ENCODE assay signal across 23 cellular contexts in genomic region chr11:2483426-2483825, GRCh38. TPM values are rescaled to one million over a fixed set of nuclear protein-coding genes. Genes with fewer than 3 reads are reported as not detected.
DNase-seq lines count a peak whose midpoint lies in the region; ATAC-seq and TF ChIP-seq lines count a peak whose summit lies in the region.
"Had no signal": no experiment of that assay in that cellular context is flagged by ENCODE, and none has a peak within 500 bp of the region (broad histone marks: within the 10 kb centered on the region; RNA-seq: fewer than 3 reads in every experiment).

No MANE protein-coding gene starts in this region.

- H3K9me3 ChIP-seq in PC-9 (ENCODE audit: insufficient read depth, low read depth) (peaks cover 5% of the 10 kb centered on the region; the same call in 1 of the 2 replicates), gastroesophageal sphincter (peaks cover 0 to 46% (median 2%) of the 10 kb centered on the region in 3 donors)
- H3K9me3 ChIP-seq: BE2C, ovary had no signal

- H3K4me1 Mint-ChIP-seq in activated T-helper 17 cell treated with anti-CD3 and anti-CD28 coated beads, Interleukin-2, amount 50 U/mL, for 72 hours = peaks cover 13% of the 10 kb centered on the region
- H3K4me1 Mint-ChIP-seq: brain had no signal

- CTCF ChIA-PET in PC-9 (lab: Charles Lee) = no interaction called here

- intact Hi-C loops in PC-9 (cut with micrococcal nuclease; ENCODE audit: unreplicated experiment) = no loop called here

- TF ChIP-seq POLR2A in gastroesophageal sphincter (IDR thresholded peaks at IDR 0.05) = no peak

- H2AFZ ChIP-seq in PC-9 = no peak overlapping the region

- H3K4me2 ChIP-seq in PC-9 = no peak overlapping the region

- 0 to 54% methylated on average over 1 to 14 of the region's 14 CpGs for WGBS in gastroesophageal sphincter (ENCODE audit: low coverage in 1 of 2), 2 donors

- H3K27ac ChIP-seq in PC-9 (no peak overlapping the region), gastroesophageal sphincter (no peak overlapping the region)
- H3K27ac ChIP-seq: ovary, transverse colon had no signal

- H3K27ac Mint-ChIP-seq in activated T-helper 17 cell treated with anti-CD3 and anti-CD28 coated beads, Interleukin-2, amount 50 U/mL, for 72 hours = no peak overlapping the region
- H3K27ac Mint-ChIP-seq: activated naive CD8-positive, alpha-beta T cell; activated T-cell treated with anti-CD3 and anti-CD28 coated beads, Interleukin-2, amount 50 U/mL, for 72 hours; brain; memory B cell had no signal

- no peaks in the 10 kb centered on the region for H3K27me3 Mint-ChIP-seq in activated T-helper 17 cell treated with anti-CD3 and anti-CD28 coated beads, Interleukin-2, amount 50 U/mL, for 72 hours
- H3K27me3 Mint-ChIP-seq: activated naive CD8-positive, alpha-beta T cell; memory B cell had no signal

- no peak for TF ChIP-seq EP300 in gastroesophageal sphincter (IDR thresholded peaks at IDR 0.05)

- H3K79me2 ChIP-seq in PC-9 (ENCODE audit: low read depth) = no peaks in the 10 kb centered on the region

- no peak for ATAC-seq in gastroesophageal sphincter
- no peak for ATAC-seq in activated T-helper 17 cell treated with anti-CD3 and anti-CD28 coated beads, Interleukin-2, amount 50 U/mL, for 72 hours (replicated peaks)
- ATAC-seq: activated T-cell treated with anti-CD3 and anti-CD28 coated beads, Interleukin-2, amount 50 U/mL, for 72 hours; naive thymus-derived CD4-positive, alpha-beta T cell had no signal

- H3K4me3 ChIP-seq in LNCaP clone FGC (ENCODE audit: low read depth, low read length) (no peak overlapping the region), PC-9 (no peak overlapping the region), gastroesophageal sphincter (no peak overlapping the region)
- H3K4me3 ChIP-seq: ovary, transverse colon had no signal

- DNase-seq in DMS153 (lab: John Stamatoyannopoulos, UW) = peak; percentile 43
- peak; percentile 4 for DNase-seq in LNCaP clone FGC (ENCODE audit: low read depth)
- DNase-seq in NCI-H774 (lab: John Stamatoyannopoulos, UW) = peak; percentile 39
- DNase-seq in left kidney (ENCODE audit: low read depth, low spot score) = peak; percentile 21
- DNase-seq in PC-9 = no peak
- DNase-seq: activated CD4-positive, alpha-beta T cell treated with anti-CD3 and anti-CD28 coated beads for 1 hour; activated T-cell treated with anti-CD3 and anti-CD28 coated beads, Interleukin-2, amount 50 U/mL, for 72 hours; BE2C; cortex of kidney; head of caudate nucleus; naive thymus-derived CD4-positive, alpha-beta T cell; NCI-H2081; ovary; stimulated activated CD4-positive, alpha-beta T cell treated with anti-CD3 and anti-CD28 coated beads, Interleukin-2, amount 100 ng/mL, for 24 hours; stimulated activated naive CD4-positive, alpha-beta T cell treated with Interleukin-2 at 50 U/mL for 16 hours; T-helper 9 cell; transverse colon had no signal

- no peak overlapping the region for H3K4me3 Mint-ChIP-seq in activated T-helper 17 cell treated with anti-CD3 and anti-CD28 coated beads, Interleukin-2, amount 50 U/mL, for 72 hours
- H3K4me3 Mint-ChIP-seq: activated naive CD8-positive, alpha-beta T cell; activated T-cell treated with anti-CD3 and anti-CD28 coated beads, Interleukin-2, amount 50 U/mL, for 72 hours; brain; memory B cell; naive thymus-derived CD4-positive, alpha-beta T cell had no signal

- no peak for TF ChIP-seq CTCF in LNCaP clone FGC (IDR thresholded peaks at IDR 0.05; ENCODE audit: control insufficient read depth, extremely low read depth, insufficient read depth)
- TF ChIP-seq CTCF in PC-9 (conservative IDR thresholded peaks at IDR 0.05) = no peak
- no peak for TF ChIP-seq CTCF in gastroesophageal sphincter (IDR thresholded peaks at IDR 0.05)

- POLR2A ChIA-PET in PC-9 (lab: Charles Lee; ENCODE audit: unreplicated experiment) = no interaction called here

- H3K4me1 ChIP-seq in PC-9 (replicated peaks; ENCODE audit: insufficient read depth) (no peaks in the 10 kb centered on the region), gastroesophageal sphincter (no peaks in the 10 kb centered on the region)
- H3K4me1 ChIP-seq: BE2C, transverse colon had no signal

- H3K9me3 Mint-ChIP-seq in activated T-helper 17 cell treated with anti-CD3 and anti-CD28 coated beads, Interleukin-2, amount 50 U/mL, for 72 hours = peaks cover 10% of the 10 kb centered on the region

- BruUV-seq in PC-9 (replicated peaks; lab: Mats Ljungman, UMichigan) = no TSS peak

- peaks cover 7% of the 10 kb centered on the region for H3K36me3 Mint-ChIP-seq in activated T-helper 17 cell treated with anti-CD3 and anti-CD28 coated beads, Interleukin-2, amount 50 U/mL, for 72 hours (ENCODE audit: low read depth)

- no peaks in the 10 kb centered on the region for H4K20me1 ChIP-seq in PC-9 (ENCODE audit: insufficient read depth)

- no peaks in the 10 kb centered on the region for H3K36me3 ChIP-seq in PC-9 (ENCODE audit: low read depth)
- H3K36me3 ChIP-seq in gastroesophageal sphincter = no peaks in the 10 kb centered on the region
- H3K36me3 ChIP-seq: BE2C, ovary, transverse colon had no signal

- no peaks in the 10 kb centered on the region for H3F3A ChIP-seq in PC-9 (ENCODE audit: insufficient read depth, low read depth)

- H3K27me3 ChIP-seq in PC-9 (ENCODE audit: insufficient read depth, low read depth) (peaks cover 46% of the 10 kb centered on the region), gastroesophageal sphincter (peaks cover 66% of the 10 kb centered on the region)
- H3K27me3 ChIP-seq: BE2C, ovary had no signal

- no peaks in the 10 kb centered on the region for H3K9me2 ChIP-seq in PC-9 (ENCODE audit: insufficient read depth)

RNA-seq across cellular contexts. Expression of gene KCNQ1, which starts 38.6 kb away (rescaled TPM):
- total RNA-seq in PC-9 (2021) (0.55 TPM in 1 of 2 replicates, not detected in the other), gastroesophageal sphincter (10 to 100 TPM in 1 of 4 donors, 1 to 10 TPM in 3; 2.6 to 12.7 (median 4.9) TPM)
- 1 to 10 TPM; 7.0 to 9.7 TPM for total RNA-seq in activated T-helper 17 cell treated with anti-CD3 and anti-CD28 coated beads, Interleukin-2, amount 50 U/mL, for 72 hours

RNA-seq across cellular contexts. Expression of gene TRPM5, which starts 39.1 kb away (rescaled TPM):
- total RNA-seq in PC-9 (2021) = not detected in 2 replicates
- not detected for total RNA-seq in gastroesophageal sphincter
- total RNA-seq in activated T-helper 17 cell treated with anti-CD3 and anti-CD28 coated beads, Interleukin-2, amount 50 U/mL, for 72 hours = not detected
- total RNA-seq: activated CD8-positive, alpha-beta memory T cell treated with anti-CD3 and anti-CD28 coated beads for 36 hours had no signal

Comparison
In these comparisons a context has a peak if more than half of its experiments do, and no peak if none do; other contexts are left out.
1. DNase-seq: peak in DMS153 (single experiment), LNCaP clone FGC (single experiment), NCI-H774 (single experiment) and left kidney (single experiment); none in PC-9 (0 of 2).